Comparison of ENCODE assay signal across 14 cellular contexts in genomic region chr14:74510211-74510931, GRCh38. TPM values are rescaled to one million over a fixed set of nuclear protein-coding genes. Genes with fewer than 3 reads are reported as not detected.
A peak's percentile ranks its signal among the peaks of the same experiment; 100 is the strongest.
DNase-seq lines count a peak whose midpoint lies in the region; ATAC-seq lines count a peak whose summit lies in the region.
"Had no signal": no experiment of that assay in that cellular context is flagged by ENCODE, and none has a peak within 500 bp of the region (broad histone marks: within the 10 kb centered on the region; RNA-seq: fewer than 3 reads in every experiment).

No MANE protein-coding gene starts in this region.

- H3K4me1 ChIP-seq in NT2/D1 (ENCODE audit: insufficient read depth, insufficient read length) (peaks cover 10% of the 10 kb centered on the region), neuronal stem cell (ENCODE audit: control insufficient read depth in 2 of 2, insufficient read depth in 1 of 2, low read depth in 1 of 2, low read length in 2 of 2) (peaks cover 32 to 36% of the 10 kb centered on the region in 2 donors)
- H3K4me1 ChIP-seq: parathyroid adenoma had no signal

- peak overlapping the region; percentile 95 for H2BK15ac ChIP-seq in neuronal stem cell (ENCODE audit: low read length)

- H3K14ac ChIP-seq in neuronal stem cell (ENCODE audit: low read length): peak overlapping the region; percentile 76

- peak overlapping the region; percentile 99 for H2AK5ac ChIP-seq in neuronal stem cell (ENCODE audit: low read depth, low read length)

- no peak overlapping the region for H4K91ac ChIP-seq in neuronal stem cell (ENCODE audit: low read depth, low read length, poor library complexity)

- no peak for ATAC-seq in GM21526 (IDR thresholded peaks at IDR 0.05; ENCODE audit: low FRiP score, unreplicated experiment)
- ATAC-seq: stimulated activated naive CD8-positive, alpha-beta T cell treated with anti-CD3 and anti-CD28 coated beads, Interleukin-15, Interleukin-2, amounts not matched to agents 100 U/mL and 50 U/mL, for 24 hours had no signal

- peak overlapping the region; percentile 75 for H2AFZ ChIP-seq in neuronal stem cell (ENCODE audit: low read length)
- H2AFZ ChIP-seq: parathyroid adenoma had no signal

- no peak overlapping the region for H3K23ac ChIP-seq in neuronal stem cell (ENCODE audit: low read depth, low read length, poor library complexity)

- H2BK120ac ChIP-seq in neuronal stem cell (ENCODE audit: low read depth, low read length): peak overlapping the region; percentile 65

- no peak overlapping the region for H3K4ac ChIP-seq in neuronal stem cell (ENCODE audit: low read length)

- no peak overlapping the region for H3K4me2 ChIP-seq in neuronal stem cell (ENCODE audit: insufficient read depth, low read length, poor library complexity, severe bottlenecking)

- no peak overlapping the region for H4K8ac ChIP-seq in neuronal stem cell (ENCODE audit: low read depth, low read length)

- no peaks in the 10 kb centered on the region for H3K27me3 ChIP-seq in NT2/D1 (ENCODE audit: insufficient read depth, insufficient read length)
- H3K27me3 ChIP-seq in neuronal stem cell (ENCODE audit: control insufficient read depth in 3 of 3, insufficient read depth in 3 of 3, low read depth in 1 of 3, low read length in 3 of 3): no peaks in the 10 kb centered on the region

- H2BK12ac ChIP-seq in neuronal stem cell (ENCODE audit: low read length): peak overlapping the region; percentile 96

- H3K27ac ChIP-seq in epithelial cell of prostate (peak overlapping the region; percentile 41), neuronal stem cell (replicated peaks; ENCODE audit: low read length) (peak overlapping the region; percentile 72)
- H3K27ac ChIP-seq: parathyroid adenoma had no signal

- no peak overlapping the region for H3K4me3 ChIP-seq in NT2/D1 (ENCODE audit: insufficient read length, low read depth)
- no peak overlapping the region for H3K4me3 ChIP-seq in neuronal stem cell (ENCODE audit: low read length in 2 of 2)

- H2BK5ac ChIP-seq in neuronal stem cell (ENCODE audit: low read length): peak overlapping the region; percentile 76

- no CpG with 5 or more reads among the region's 21 CpGs for WGBS in neuronal stem cell (ENCODE audit: extremely low coverage in 2 of 2, insufficient read length in 2 of 2, insufficient replicate concordance in 1 of 2), 2 donors

- H3K9me3 ChIP-seq in NT2/D1 (ENCODE audit: insufficient read depth, low read length) (no peaks in the 10 kb centered on the region), neuronal stem cell (replicated peaks in 1 of 2; ENCODE audit: control insufficient read depth in 2 of 2, insufficient read depth in 1 of 2, low read depth in 1 of 2, low read length in 2 of 2) (no peaks in the 10 kb centered on the region)

- DNase-seq in EH (ENCODE audit: low read depth): peak; percentile 53
- DNase-seq in NT2/D1 (ENCODE audit: low read depth, low spot score): peak; percentile 54
- no peak for DNase-seq in epithelial cell of prostate (ENCODE audit: low read depth, low spot score)
- no peak for DNase-seq in neuronal stem cell (ENCODE audit: low spot score)
- DNase-seq in NCI-H2107 treated with DMSO at 0.1 percent for 48 hours (lab: John Stamatoyannopoulos, UW; ENCODE audit: unreplicated experiment): no peak
- DNase-seq in ureter (ENCODE audit: low spot score): no peak
- no peak for DNase-seq in H4 (ENCODE audit: low spot score)
- DNase-seq: GF-D8; NCI-H2029 treated with DMSO at 0.1 percent for 48 hours; stimulated activated CD4-positive, alpha-beta T cell treated with anti-CD3 and anti-CD28 coated beads, Interleukin-4, amount 100 ng/mL, for 4 hours; stimulated activated naive CD8-positive, alpha-beta T cell treated with anti-CD3 and anti-CD28 coated beads, Interleukin-15, Interleukin-2, amounts not matched to agents 100 U/mL and 50 U/mL, for 24 hours; T-helper 1 cell had no signal

- no peak overlapping the region for H3K9ac ChIP-seq in NT2/D1 (ENCODE audit: insufficient read length, low read depth)
- no peak overlapping the region for H3K9ac ChIP-seq in neuronal stem cell (ENCODE audit: low read depth, low read length, poor library complexity)
- H3K9ac ChIP-seq: parathyroid adenoma had no signal

- H3K36me3 ChIP-seq in NT2/D1 (ENCODE audit: insufficient read depth, insufficient read length, low read length) (peaks cover 3% of the 10 kb centered on the region), neuronal stem cell (replicated peaks in 1 of 2; ENCODE audit: control insufficient read depth in 2 of 2, insufficient read depth in 2 of 2, low read length in 2 of 2) (no peaks in the 10 kb centered on the region)

- H3K79me1 ChIP-seq in neuronal stem cell (ENCODE audit: low read depth, low read length): no peaks in the 10 kb centered on the region

- peak overlapping the region; percentile 94 for H3K18ac ChIP-seq in neuronal stem cell (ENCODE audit: low read length)

RNA-seq across cellular contexts. Expression of gene ISCA2, which starts 16.8 kb away (rescaled TPM):
- polyA plus RNA-seq in neuronal stem cell (2013, experiment 1 of 2): 60.9 TPM
- 63.2 TPM for polyA plus RNA-seq in neuronal stem cell (2013, experiment 2 of 2)
- total RNA-seq in ureter: 25.6 TPM
- total RNA-seq in H4 (2014; rRNA removed; shearing (Covaris generic)): 24.1 and 32.3 TPM in 2 replicates

RNA-seq across cellular contexts. Expression of gene NPC2, which starts 17.3 kb away (rescaled TPM):
- polyA plus RNA-seq in neuronal stem cell (2013, experiment 1 of 2): 596 TPM
- polyA plus RNA-seq in neuronal stem cell (2013, experiment 2 of 2): 610 TPM
- 175 TPM for total RNA-seq in ureter
- 385 and 592 TPM in 2 replicates for total RNA-seq in H4 (2014; rRNA removed; shearing (Covaris generic))

Comparison
In these comparisons a context has a peak if more than half of its experiments do, and no peak if none do; other contexts are left out.
1. DNase-seq: peak in EH (single experiment) and NT2/D1 (single experiment); none in epithelial cell of prostate (single experiment), neuronal stem cell (single experiment), NCI-H2107 treated with DMSO at 0.1 percent for 48 hours (single experiment), ureter (single experiment) and H4 (single experiment).